15 cellular contexts compared by ENCODE assay signal in genomic region chr6:63816401-63816975, GRCh38.
DNase-seq lines count a peak whose midpoint lies in the region; ATAC-seq and TF ChIP-seq lines count a peak whose summit lies in the region.
"Had no signal": no experiment of that assay in that cellular context is flagged by ENCODE, and none has a peak within 500 bp of the region (broad histone marks: within the 10 kb centered on the region; RNA-seq: fewer than 3 reads in every experiment).

No MANE protein-coding gene starts in this region.

- no peak overlapping the region for H2BK20ac ChIP-seq in IMR-90 (ENCODE audit: low read depth, low read length)

- H3K9me3 ChIP-seq in IMR-90 (ENCODE audit: control insufficient read depth, insufficient read depth, low read length) (no peaks in the 10 kb centered on the region), OCI-LY3 (ENCODE audit: insufficient read depth, low read length) (no peaks in the 10 kb centered on the region), neural progenitor cell (ENCODE audit: low read depth) (no peaks in the 10 kb centered on the region)
- no peaks in the 10 kb centered on the region for H3K9me3 ChIP-seq in effector memory CD4-positive, alpha-beta T cell (ENCODE audit: control insufficient read depth, low read length)

- intact Hi-C loops in IMR-90 (cut with micrococcal nuclease) = loop anchor here (5.0 to 10.0 kb wide), 3 partner anchors 81 to 518 kb away; no protein-coding TSS in a partner anchor

- H4K20me1 ChIP-seq in IMR-90 (ENCODE audit: insufficient read depth, low read length) (no peaks in the 10 kb centered on the region), OCI-LY3 (ENCODE audit: insufficient read depth, low read length) (no peaks in the 10 kb centered on the region), neural progenitor cell (ENCODE audit: low read depth) (no peaks in the 10 kb centered on the region)

- no peak overlapping the region for H3K4me2 ChIP-seq in IMR-90 (ENCODE audit: low read depth, low read length)
- 0 out of 2 replicates have a peak overlapping the region, but pooled peaks have one; percentile 4 for H3K4me2 ChIP-seq in OCI-LY3 (ENCODE audit: low read length)
- H3K4me2 ChIP-seq in neural progenitor cell = no peak overlapping the region
- H3K4me2 ChIP-seq: KMS-11 had no signal

- H4K8ac ChIP-seq in IMR-90 (ENCODE audit: low read depth in 2 of 2, low read length in 2 of 2) = 0 out of 4 replicates have a peak overlapping the region, but pooled peaks have one; percentile 22 to 47

- H3K4ac ChIP-seq in IMR-90 (ENCODE audit: low read depth, low read length) = no peak overlapping the region

- DNase-seq in IMR-90 = no peak
- peak; percentile 75 for DNase-seq in fibroblast of pulmonary artery (ENCODE audit: low read depth)
- no peak for DNase-seq in neural progenitor cell (ENCODE audit: low spot score)
- no peak for DNase-seq in NCI-H524 treated with DMSO at 0.1 percent for 48 hours (lab: John Stamatoyannopoulos, UW)
- no peak for DNase-seq in NCI-H510A treated with DMSO at 0.1 percent for 48 hours (lab: John Stamatoyannopoulos, UW)
- no peak for DNase-seq in effector memory CD4-positive, alpha-beta T cell
- DNase-seq: CD4-positive, CD25-positive, alpha-beta regulatory T cell; NCI-H1105; NCI-H1436 treated with DMSO at 0.1 percent for 48 hours; NCI-H2107 had no signal

- peak overlapping the region; percentile 35; the same call in 1 of the 2 replicates for H4K5ac ChIP-seq in IMR-90 (ENCODE audit: low read depth, low read length)

- no peak overlapping the region for H2BK5ac ChIP-seq in IMR-90 (ENCODE audit: low read depth, low read length, poor library complexity, severe bottlenecking)

- no peak overlapping the region for H4K91ac ChIP-seq in IMR-90 (ENCODE audit: insufficient read depth, low read depth, low read length)

- no peak for TF ChIP-seq RAD21 in IMR-90 (IDR thresholded peaks at IDR 0.05; ENCODE audit: low read length)

- H3K36me3 Mint-ChIP-seq in neural progenitor cell = no peaks in the 10 kb centered on the region
- H3K36me3 Mint-ChIP-seq: CD4-positive, CD25-positive, alpha-beta regulatory T cell had no signal

- no peak for TF ChIP-seq POLR2A in IMR-90 (IDR thresholded peaks at IDR 0.05; ENCODE audit: low read depth, low read length)

- H3K14ac ChIP-seq in IMR-90 (replicated peaks; ENCODE audit: low read depth, low read length) = no peak overlapping the region

- peak overlapping the region; percentile 3; the same call in 1 of the 2 replicates for H2BK120ac ChIP-seq in IMR-90 (ENCODE audit: low read depth, low read length)

- no peaks in the 10 kb centered on the region for H3K9me3 Mint-ChIP-seq in neural progenitor cell

- POLR2A ChIA-PET in IMR-90 (lab: Charles Lee; ENCODE audit: unreplicated experiment) = no interaction called here

- H3K27me3 Mint-ChIP-seq in neural progenitor cell (ENCODE audit: insufficient read depth, low read depth) = peaks cover 6% of the 10 kb centered on the region
- H3K27me3 Mint-ChIP-seq: CD4-positive, CD25-positive, alpha-beta regulatory T cell had no signal

- H3K27ac ChIP-seq in IMR-90 (ENCODE audit: insufficient read depth, low read length) = no peak overlapping the region
- no peak overlapping the region for H3K27ac ChIP-seq in OCI-LY3 (ENCODE audit: low read length)
- H3K27ac ChIP-seq in neural progenitor cell = no peak overlapping the region
- H3K27ac ChIP-seq in effector memory CD4-positive, alpha-beta T cell (ENCODE audit: insufficient read depth, low read length, poor library complexity, severe bottlenecking) = no peak overlapping the region
- H3K27ac ChIP-seq: KMS-11, RWPE1 had no signal

- in situ Hi-C loops in IMR-90 (cut with MboI; ENCODE audit: low sequenced_read_pairs) = no loop called here

- H3K4me3 Mint-ChIP-seq in neural progenitor cell = no peak overlapping the region
- H3K4me3 Mint-ChIP-seq: B cell; CD4-positive, CD25-positive, alpha-beta regulatory T cell had no signal

- no peaks in the 10 kb centered on the region for H3K9me1 ChIP-seq in IMR-90 (ENCODE audit: insufficient read depth, low read length)

- whole genome bisulfite sequencing in IMR-90 (ENCODE audit: extremely low coverage in 2 of 2, insufficient read length in 1 of 2), 2 experiments = no CpG with 5 or more reads among the region's 5 CpGs

- H3K27me3 ChIP-seq in IMR-90 (ENCODE audit: control insufficient read depth, insufficient read depth, low read length) (no peaks in the 10 kb centered on the region), OCI-LY3 (ENCODE audit: low read depth, low read length) (no peaks in the 10 kb centered on the region), neural progenitor cell (no peaks in the 10 kb centered on the region)
- H3K27me3 ChIP-seq in effector memory CD4-positive, alpha-beta T cell (replicated peaks; ENCODE audit: control insufficient read depth, insufficient read depth, low read length, poor library complexity, severe bottlenecking) = no peaks in the 10 kb centered on the region

- H3K79me2 ChIP-seq in OCI-LY3 (ENCODE audit: low read length) (no peaks in the 10 kb centered on the region), neural progenitor cell (ENCODE audit: low read depth) (no peaks in the 10 kb centered on the region)

- no peak overlapping the region for H3K56ac ChIP-seq in IMR-90 (ENCODE audit: extremely low read depth, insufficient read depth, low read length)

- peak overlapping the region; percentile 38; the same call in 1 of the 2 replicates for H3K18ac ChIP-seq in IMR-90 (ENCODE audit: low read depth, low read length)

- peak overlapping the region; percentile 58; the same call in 2 of the 3 replicates for H2BK15ac ChIP-seq in IMR-90 (ENCODE audit: low read depth, low read length)

- no peak overlapping the region for H3K27ac Mint-ChIP-seq in neural progenitor cell
- H3K27ac Mint-ChIP-seq: B cell; CD4-positive, CD25-positive, alpha-beta regulatory T cell had no signal

- H3K4me3 ChIP-seq in IMR-90 (ENCODE audit: insufficient read depth, low read depth, low read length) = no peak overlapping the region
- H3K4me3 ChIP-seq in OCI-LY3 (ENCODE audit: low read length) = no peak overlapping the region
- H3K4me3 ChIP-seq in fibroblast of pulmonary artery (replicated peaks; ENCODE audit: low read depth, low read length) = no peak overlapping the region
- H3K4me3 ChIP-seq in neural progenitor cell = no peak overlapping the region
- H3K4me3 ChIP-seq in effector memory CD4-positive, alpha-beta T cell (ENCODE audit: insufficient read depth, low read depth, low read length, poor library complexity, severe bottlenecking) = no peak overlapping the region

- H3K4me1 ChIP-seq in IMR-90 (ENCODE audit: control insufficient read depth, insufficient read depth, low read length) (peaks cover 6% of the 10 kb centered on the region), OCI-LY3 (ENCODE audit: low read length) (no peaks in the 10 kb centered on the region), neural progenitor cell (peaks cover 21% of the 10 kb centered on the region)
- no peaks in the 10 kb centered on the region for H3K4me1 ChIP-seq in effector memory CD4-positive, alpha-beta T cell (ENCODE audit: control insufficient read depth, insufficient read depth, low read length, poor library complexity, severe bottlenecking)

- ATAC-seq in IMR-90 (ENCODE audit: low read depth) = no peak
- no peak for ATAC-seq in GM21825 (IDR thresholded peaks at IDR 0.05; ENCODE audit: unreplicated experiment)

- peaks cover 12% of the 10 kb centered on the region for H3K4me1 Mint-ChIP-seq in neural progenitor cell
- H3K4me1 Mint-ChIP-seq: B cell had no signal

- H2AFZ ChIP-seq in IMR-90 (replicated peaks; ENCODE audit: low read length, poor library complexity) (no peak overlapping the region), OCI-LY3 (ENCODE audit: low read depth, low read length) (0 out of 2 replicates have a peak overlapping the region, but pooled peaks have one; percentile 3), neural progenitor cell (replicated peaks) (peak overlapping the region; percentile 99)

- no peak overlapping the region for H3K23ac ChIP-seq in IMR-90 (ENCODE audit: low read depth, low read length)

- H3K9ac ChIP-seq in IMR-90 (ENCODE audit: low read depth, low read length) (no peak overlapping the region), OCI-LY3 (ENCODE audit: low read length) (no peak overlapping the region), neural progenitor cell (no peak overlapping the region)
- H3K9ac ChIP-seq: KMS-11 had no signal

- H2AK5ac ChIP-seq in IMR-90 (ENCODE audit: low read depth, low read length) = 0 out of 2 replicates have a peak overlapping the region, but pooled peaks have one; percentile 57

- H3K79me1 ChIP-seq in IMR-90 (ENCODE audit: low read depth in 1 of 2, low read length in 2 of 2) = no peaks in the 10 kb centered on the region

- no peak overlapping the region for H2AK9ac ChIP-seq in IMR-90 (replicated peaks; ENCODE audit: low read depth, low read length, poor library complexity)

- TF ChIP-seq CTCF in IMR-90 (conservative IDR thresholded peaks at IDR 0.05; ENCODE audit: low read depth, low read length) = no peak
- TF ChIP-seq CTCF in OCI-LY3 (IDR thresholded peaks at IDR 0.05; ENCODE audit: low read depth, low read length) = no peak
- no peak for TF ChIP-seq CTCF in fibroblast of pulmonary artery (IDR thresholded peaks at IDR 0.05; ENCODE audit: low read length, missing control alignments)
- no peak for TF ChIP-seq CTCF in neural progenitor cell (IDR thresholded peaks at IDR 0.05)

- H3F3A ChIP-seq in neural progenitor cell (ENCODE audit: low read depth) = peaks cover 4% of the 10 kb centered on the region

- no TSS peak for BruUV-seq in IMR-90 (replicated peaks; lab: Mats Ljungman, UMichigan)

- CTCF ChIA-PET in IMR-90 (lab: Yijun Ruan, JAX) = interaction anchor here (0.6 to 1.8 kb wide), 3 partner anchors 9 to 42 kb away, joined by 4 to 8 read pairs (median 6); no protein-coding TSS in a partner anchor

- dilution Hi-C loops in IMR-90 (cut with HindIII; ENCODE audit: low sequenced_read_pairs, unreplicated experiment) = no loop called here

- H3K36me3 ChIP-seq in IMR-90 (ENCODE audit: control insufficient read depth, insufficient read depth, low read length) (no peaks in the 10 kb centered on the region), OCI-LY3 (replicated peaks; ENCODE audit: low read depth, low read length) (no peaks in the 10 kb centered on the region), neural progenitor cell (no peaks in the 10 kb centered on the region)
- H3K36me3 ChIP-seq in effector memory CD4-positive, alpha-beta T cell (ENCODE audit: control insufficient read depth, insufficient read depth, low read length) = no peaks in the 10 kb centered on the region

TF ChIP-seq in IMR-90, 13 proteins besides CTCF, POLR2A, EP300 and RAD21 (continues in another document):
- TF ChIP-seq FOS (IDR thresholded peaks at IDR 0.05; ENCODE audit: low read depth, low read length) (no peak), USF2 (IDR thresholded peaks at IDR 0.05; ENCODE audit: low read depth, low read length) (no peak), NFE2L2 (IDR thresholded peaks at IDR 0.05; ENCODE audit: low read depth, low read length) (no peak), MAFK (IDR thresholded peaks at IDR 0.05; ENCODE audit: low read depth, low read length) (no peak)
